18 cellular contexts compared by ENCODE assay signal in the genomic region with DNA sequence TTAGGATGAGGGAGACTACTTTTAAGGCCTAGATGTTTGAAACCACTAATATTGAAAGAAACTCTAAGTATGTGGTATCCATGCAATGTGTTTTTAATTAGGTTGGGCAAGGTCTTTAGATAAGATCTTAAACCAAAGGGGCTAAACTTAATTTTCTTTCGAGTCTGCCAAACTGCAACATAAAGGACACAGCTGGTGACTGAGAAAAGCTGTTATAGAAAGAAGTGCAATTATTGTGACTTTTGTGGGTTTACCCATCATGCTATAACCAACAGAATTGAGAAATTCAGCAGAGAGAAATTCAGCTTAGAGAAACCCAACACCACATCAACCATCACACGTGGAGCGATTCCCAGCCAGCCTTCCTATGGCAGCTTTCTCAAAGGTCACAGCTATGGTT.
"Had no signal": no experiment of that assay in that cellular context is flagged by ENCODE, and none has a peak within 500 bp of the region (broad histone marks: within the 10 kb centered on the region; RNA-seq: fewer than 3 reads in every experiment).

No MANE protein-coding gene starts in this region.

- H3K9me3 ChIP-seq: body of pancreas, prostate gland, right lobe of liver, suprapubic skin had no signal

- H3K4me1 Mint-ChIP-seq: activated B cell treated with CpG ODN at 0.5 μM for 24 hours; activated CD4-positive, alpha-beta T cell treated with anti-CD3 and anti-CD28 coated beads, Interleukin-2, amount 10 ng/mL, durations not matched to agents 7 days and 5 days; activated naive CD4-positive, alpha-beta T cell treated with anti-CD3 and anti-CD28 coated beads, Interleukin-2, amount 50 U/mL, for 24 hours had no signal

- H3K36me3 Mint-ChIP-seq: natural killer cell treated with Interleukin-12 subunit alpha and Interleukin-12 subunit beta and Interleukin-15 and Interleukin-18, amount 100 ng/mL, for 72 hours had no signal

- H3K27ac ChIP-seq: body of pancreas, coronary artery, prostate gland, right lobe of liver, suprapubic skin had no signal

- H3K9me3 Mint-ChIP-seq: activated CD4-positive, alpha-beta T cell treated with anti-CD3 and anti-CD28 coated beads, Interleukin-2, amount 10 ng/mL, durations not matched to agents 7 days and 5 days; stimulated activated naive CD8-positive, alpha-beta T cell treated with anti-CD3 and anti-CD28 coated beads, Interleukin-15, Interleukin-2, amounts not matched to agents 100 ng/mL and 50 ng/mL, for 24 hours had no signal

- H3K27ac Mint-ChIP-seq: activated B cell treated with CpG ODN at 0.5 μM for 24 hours; activated CD4-positive, alpha-beta T cell treated with anti-CD3 and anti-CD28 coated beads, Interleukin-2, amount 10 ng/mL, durations not matched to agents 7 days and 5 days; activated naive CD4-positive, alpha-beta T cell treated with anti-CD3 and anti-CD28 coated beads, Interleukin-2, amount 50 U/mL, for 24 hours; activated T-helper 2 cell treated with anti-CD3 and anti-CD28 coated beads, Interferon-gamma antibody, Interleukin-2, Interleukin-4, amounts not matched to agents 10 μg/mL and 5 μg/mL and 100 μg/mL, durations not matched to agents 14 hours and 24 hours and 36 hours; natural killer cell treated with Interleukin-12 subunit alpha and Interleukin-12 subunit beta and Interleukin-15 and Interleukin-18, amount 100 ng/mL, for 72 hours; stimulated activated naive CD8-positive, alpha-beta T cell treated with anti-CD3 and anti-CD28 coated beads, Interleukin-15, Interleukin-2, amounts not matched to agents 100 ng/mL and 50 ng/mL, for 24 hours had no signal

- H3K4me3 Mint-ChIP-seq: activated B cell treated with CpG ODN at 0.5 μM for 24 hours; activated CD4-positive, alpha-beta T cell treated with anti-CD3 and anti-CD28 coated beads, Interleukin-2, amount 10 ng/mL, durations not matched to agents 7 days and 5 days; activated naive CD4-positive, alpha-beta T cell treated with anti-CD3 and anti-CD28 coated beads, Interleukin-2, amount 50 U/mL, for 24 hours; natural killer cell treated with Interleukin-12 subunit alpha and Interleukin-12 subunit beta and Interleukin-15 and Interleukin-18, amount 100 ng/mL, for 72 hours; stimulated activated naive CD8-positive, alpha-beta T cell treated with anti-CD3 and anti-CD28 coated beads, Interleukin-15, Interleukin-2, amounts not matched to agents 100 ng/mL and 50 ng/mL, for 24 hours had no signal

- H3K36me3 ChIP-seq: prostate gland, right lobe of liver, suprapubic skin had no signal

- DNase-seq: activated B cell treated with CpG ODN at 0.5 μM for 24 hours; activated CD4-positive, alpha-beta T cell treated with anti-CD3 and anti-CD28 coated beads, Interleukin-2, amount 10 ng/mL, durations not matched to agents 7 days and 5 days; body of pancreas; caudate nucleus; effector CD4-positive, alpha-beta T cell; hypothalamus; mesenchymal stem cell; nucleus accumbens; right lobe of liver; T-helper 2 cell; trophoblast cell had no signal

- H3K4me1 ChIP-seq: body of pancreas, prostate gland, right lobe of liver, suprapubic skin had no signal

- H3K4me3 ChIP-seq: body of pancreas, coronary artery, prostate gland, right lobe of liver, suprapubic skin had no signal

- H3K27me3 ChIP-seq: body of pancreas, right lobe of liver, suprapubic skin had no signal

- ATAC-seq: body of pancreas; natural killer cell treated with Interleukin-12 subunit alpha and Interleukin-12 subunit beta and Interleukin-15 and Interleukin-18, amount 100 ng/mL, for 72 hours; right lobe of liver had no signal
